9 cellular contexts compared by ENCODE assay signal in genomic region chr18:22346968-22347611, GRCh38.
DNase-seq lines count a peak whose midpoint lies in the region; ATAC-seq, FAIRE-seq and TF ChIP-seq lines count a peak whose summit lies in the region.
"Had no signal": no experiment of that assay in that cellular context is flagged by ENCODE, and none has a peak within 500 bp of the region (broad histone marks: within the 10 kb centered on the region; RNA-seq: fewer than 3 reads in every experiment).

No MANE protein-coding gene starts in this region.

- no peak overlapping the region for H3K27ac ChIP-seq in HUES64 (ENCODE audit: low read depth, low read length)
- peak overlapping the region; percentile 75 to 77 for H3K27ac ChIP-seq in left lung
- peak overlapping the region; percentile 60 for H3K27ac ChIP-seq in subcutaneous abdominal adipose tissue (ENCODE audit: low read depth, low read length)
- H3K27ac ChIP-seq in OCI-LY7 (ENCODE audit: low read depth, low read length, poor library complexity, severe bottlenecking), result no peak overlapping the region

- ATAC-seq in left lung, result peak; percentile 76

- POLR2A ChIA-PET in OCI-LY7 (lab: Charles Lee), result interaction anchor here (0.6 kb wide), 1 partner anchor 318 kb away, joined by 5 read pairs; no protein-coding TSS in a partner anchor

- H3K36me3 ChIP-seq in HUES64 (ENCODE audit: insufficient read depth, low read length) (no peaks in the 10 kb centered on the region), bronchial epithelial cell (ENCODE audit: control insufficient read depth, insufficient read depth, low read length) (no peaks in the 10 kb centered on the region), left lung (no peaks in the 10 kb centered on the region), subcutaneous abdominal adipose tissue (ENCODE audit: control insufficient read depth in 5 of 5, insufficient read depth in 5 of 5, low read length in 5 of 5) (no peaks in the 10 kb centered on the region), OCI-LY7 (ENCODE audit: insufficient read depth, low read length) (no peaks in the 10 kb centered on the region)
- H3K36me3 ChIP-seq: esophagus squamous epithelium had no signal

- no peak overlapping the region for H2AFZ ChIP-seq in OCI-LY7 (ENCODE audit: low read length)

- 5% methylated on average over 11 of the region's 15 CpGs for WGBS in HUES64

- no peaks in the 10 kb centered on the region for H3K9me2 ChIP-seq in OCI-LY7 (ENCODE audit: insufficient read depth, low read length)

- CTCF ChIA-PET in OCI-LY7 (lab: Charles Lee; ENCODE audit: unreplicated experiment), result no interaction called here

- no peaks in the 10 kb centered on the region for H4K20me1 ChIP-seq in OCI-LY7 (ENCODE audit: insufficient read depth, low read length)

- peak overlapping the region; percentile 23 for H3K4me3 ChIP-seq in HUES64 (ENCODE audit: low read length)
- no peak overlapping the region for H3K4me3 ChIP-seq in bronchial epithelial cell (ENCODE audit: low read depth, low read length)
- H3K4me3 ChIP-seq in left lung, result no peak overlapping the region
- H3K4me3 ChIP-seq in subcutaneous abdominal adipose tissue (ENCODE audit: low read depth in 1 of 5, low read length in 5 of 5), result peak overlapping the region; percentile 13 to 45 (median 34)
- H3K4me3 ChIP-seq in OCI-LY7 (ENCODE audit: low read depth, low read length, poor library complexity, severe bottlenecking), result no peak overlapping the region

- H3K27me3 ChIP-seq in HUES64 (ENCODE audit: insufficient read depth, low read length) (peaks cover 89% of the 10 kb centered on the region), bronchial epithelial cell (ENCODE audit: control insufficient read depth, insufficient read depth, low read length) (no peaks in the 10 kb centered on the region), left lung (peaks cover 0 to 42% of the 10 kb centered on the region in 2 donors), subcutaneous abdominal adipose tissue (ENCODE audit: control insufficient read depth in 5 of 5, insufficient read depth in 4 of 5, low read length in 5 of 5) (peaks cover 0 to 17% (median 5%) of the 10 kb centered on the region in 5 donors)

- peaks cover 26% of the 10 kb centered on the region for H3K4me1 ChIP-seq in HUES64 (ENCODE audit: insufficient read depth, low read length)
- peaks cover 24 to 44% of the 10 kb centered on the region in 2 donors for H3K4me1 ChIP-seq in left lung
- peaks cover 5 to 41% (median 33%) of the 10 kb centered on the region in 5 donors for H3K4me1 ChIP-seq in subcutaneous abdominal adipose tissue (ENCODE audit: control insufficient read depth in 5 of 5, insufficient read depth in 5 of 5, low read length in 5 of 5)
- H3K4me1 ChIP-seq in OCI-LY7 (ENCODE audit: insufficient read depth, low read length, poor library complexity, severe bottlenecking), result no peaks in the 10 kb centered on the region

- H3K79me2 ChIP-seq in OCI-LY7 (ENCODE audit: insufficient read depth, low read depth, low read length), result no peaks in the 10 kb centered on the region

- BruUV-seq in OCI-LY7 (replicated peaks; lab: Mats Ljungman, UMichigan), result no TSS peak

- H3K9me3 ChIP-seq in HUES64 (ENCODE audit: insufficient read depth, low read depth, low read length) (no peaks in the 10 kb centered on the region), left lung (no peaks in the 10 kb centered on the region), subcutaneous abdominal adipose tissue (ENCODE audit: control insufficient read depth in 5 of 5, low read length in 5 of 5) (no peaks in the 10 kb centered on the region), OCI-LY7 (ENCODE audit: low read length) (no peaks in the 10 kb centered on the region)
- H3K9me3 ChIP-seq: esophagus squamous epithelium had no signal

- H3K9ac ChIP-seq in HUES64 (ENCODE audit: low read depth, low read length) (no peak overlapping the region), subcutaneous abdominal adipose tissue (ENCODE audit: low read length in 5 of 5) (peak overlapping the region in 2 of 5 donors; percentile 6 to 49)

- intact Hi-C loops in left lung (cut with DNase I) (loop anchor here in 1 of 2 donors (10.0 kb wide), 1 partner anchor 172 kb away; no protein-coding TSS in a partner anchor), OCI-LY7 (cut with micrococcal nuclease; ENCODE audit: unreplicated experiment) (no loop called here)

- FAIRE-seq in bronchial epithelial cell (lab: Jason Lieb, UNC), result no peak

- TF ChIP-seq CTCF in bronchial epithelial cell (IDR thresholded peaks at IDR 0.05; ENCODE audit: insufficient read depth, low read length, severe bottlenecking), result no peak
- TF ChIP-seq CTCF in left lung (IDR thresholded peaks at IDR 0.05), result no peak
- TF ChIP-seq CTCF in OCI-LY7 (conservative IDR thresholded peaks at IDR 0.05; ENCODE audit: low read length), result no peak

- H3K4me2 ChIP-seq in OCI-LY7 (ENCODE audit: low read length), result no peak overlapping the region

- DNase-seq in bronchial epithelial cell (ENCODE audit: low read depth) (peak; percentile 34), left lung (peak; percentile 63 to 79), NCI-H1436 (lab: John Stamatoyannopoulos, UW) (no peak), OCI-LY7 (ENCODE audit: low spot score) (no peak), NCI-H2107 (lab: John Stamatoyannopoulos, UW) (no peak)
- no peak for DNase-seq in central memory CD4-positive, alpha-beta T cell
- DNase-seq: esophagus squamous epithelium had no signal

Comparison
In these comparisons a context has a peak if more than half of its experiments do, and no peak if none do; other contexts are left out.
1. H3K27ac ChIP-seq: peak in left lung (2 of 2) and subcutaneous abdominal adipose tissue (single experiment); none in HUES64 (single experiment) and OCI-LY7 (single experiment).
2. H3K4me3 ChIP-seq: peak in HUES64 (single experiment) and subcutaneous abdominal adipose tissue (5 of 5); none in bronchial epithelial cell (single experiment), left lung (0 of 2) and OCI-LY7 (single experiment).
3. DNase-seq: peak in bronchial epithelial cell (single experiment) and left lung (2 of 2); none in NCI-H1436 (single experiment), OCI-LY7 (single experiment), NCI-H2107 (single experiment) and central memory CD4-positive, alpha-beta T cell (single experiment).